ENCODE assay signal across 10 cellular contexts in genomic region chr20:58895796-58896180, GRCh38. TPM values are rescaled to one million over a fixed set of nuclear protein-coding genes. Genes with fewer than 3 reads are reported as not detected.
DNase-seq lines count a peak whose midpoint lies in the region; ATAC-seq, FAIRE-seq and TF ChIP-seq lines count a peak whose summit lies in the region.
"Had no signal": no experiment of that assay in that cellular context is flagged by ENCODE, and none has a peak within 500 bp of the region (broad histone marks: within the 10 kb centered on the region; RNA-seq: fewer than 3 reads in every experiment).

No MANE protein-coding gene starts in this region.

- H3K27me3 Mint-ChIP-seq in CD4-positive, CD25-positive, alpha-beta regulatory T cell: no peaks in the 10 kb centered on the region

- H3K23ac ChIP-seq in neuronal stem cell (ENCODE audit: low read depth, low read length, poor library complexity): no peak overlapping the region

- H2AFZ ChIP-seq in Karpas-422 (ENCODE audit: low read length) (no peak overlapping the region), neuronal stem cell (ENCODE audit: low read length) (no peak overlapping the region)

- no peak overlapping the region for H3K4me3 ChIP-seq in CD4-positive, CD25-positive, alpha-beta regulatory T cell (ENCODE audit: low read depth, low read length)
- H3K4me3 ChIP-seq in Karpas-422 (ENCODE audit: low read length): no peak overlapping the region
- peak overlapping the region; percentile 92 for H3K4me3 ChIP-seq in endocrine pancreas (ENCODE audit: control insufficient read depth, insufficient read depth, low read length)
- no peak overlapping the region for H3K4me3 ChIP-seq in neuronal stem cell (ENCODE audit: low read length in 2 of 2)
- H3K4me3 ChIP-seq in pancreas: no peak overlapping the region

- WGBS in neuronal stem cell (ENCODE audit: extremely low coverage in 2 of 2, insufficient read length in 2 of 2, insufficient replicate concordance in 1 of 2), 2 donors: no CpG with 5 or more reads among the region's 11 CpGs
- 46 to 49% methylated on average over 11 of the region's 11 CpGs for WGBS in pancreas, 2 donors

- no peak for FAIRE-seq in pancreas (lab: Jason Lieb, UNC)

- no peak overlapping the region for H3K4me2 ChIP-seq in Karpas-422 (ENCODE audit: low read depth, low read length, poor library complexity, severe bottlenecking)
- no peak overlapping the region for H3K4me2 ChIP-seq in neuronal stem cell (ENCODE audit: insufficient read depth, low read length, poor library complexity, severe bottlenecking)

- peaks cover 36% of the 10 kb centered on the region for H3K4me1 ChIP-seq in CD4-positive, CD25-positive, alpha-beta regulatory T cell (ENCODE audit: control insufficient read depth, insufficient read depth, low read length, poor library complexity, severe bottlenecking)
- H3K4me1 ChIP-seq in Karpas-422 (ENCODE audit: low read length) (peaks cover 40% of the 10 kb centered on the region), endocrine pancreas (ENCODE audit: control insufficient read depth, insufficient read depth, low read length) (peaks cover 31% of the 10 kb centered on the region), neuronal stem cell (ENCODE audit: control insufficient read depth in 2 of 2, insufficient read depth in 1 of 2, low read depth in 1 of 2, low read length in 2 of 2) (peaks cover 31 to 35% of the 10 kb centered on the region in 2 donors), pancreas (peaks cover 25 to 48% (median 44%) of the 10 kb centered on the region in 3 donors)

- H2AK5ac ChIP-seq in neuronal stem cell (ENCODE audit: low read depth, low read length): no peak overlapping the region

- peak overlapping the region; percentile 24 for H3K27ac ChIP-seq in CD4-positive, CD25-positive, alpha-beta regulatory T cell (ENCODE audit: insufficient read depth, low read length, poor library complexity, severe bottlenecking)
- H3K27ac ChIP-seq in Karpas-422 (ENCODE audit: low read length) (peak overlapping the region; percentile 90; the same call in 1 of the 2 replicates), neuronal stem cell (replicated peaks; ENCODE audit: low read length) (no peak overlapping the region), pancreas (peak overlapping the region in 2 of 4 donors; percentile 0 to 44)

- DNase-seq in CD4-positive, CD25-positive, alpha-beta regulatory T cell: no peak
- DNase-seq in Karpas-422 (no peak), neuronal stem cell (ENCODE audit: low spot score) (no peak), NCI-H446 treated with DMSO at 0.1 percent for 48 hours (lab: John Stamatoyannopoulos, UW) (no peak), pancreas (no peak), NCI-H2081 treated with DMSO at 0.1 percent for 48 hours (lab: John Stamatoyannopoulos, UW) (no peak)
- no peak for DNase-seq in central memory CD4-positive, alpha-beta T cell
- DNase-seq: NCI-H524 had no signal

- peaks cover 36 to 79% (median 59%) of the 10 kb centered on the region in 4 donors for H3K4me1 Mint-ChIP-seq in CD4-positive, CD25-positive, alpha-beta regulatory T cell

- H3K9me3 Mint-ChIP-seq in CD4-positive, CD25-positive, alpha-beta regulatory T cell: peaks cover 0 to 3% (median 0%) of the 10 kb centered on the region in 7 donors

- H2BK12ac ChIP-seq in neuronal stem cell (ENCODE audit: low read length): no peak overlapping the region

- H3K9me3 ChIP-seq in CD4-positive, CD25-positive, alpha-beta regulatory T cell (ENCODE audit: control insufficient read depth in 2 of 2, low read length in 2 of 2): no peaks in the 10 kb centered on the region
- no peaks in the 10 kb centered on the region for H3K9me3 ChIP-seq in Karpas-422 (ENCODE audit: low read length)
- H3K9me3 ChIP-seq in endocrine pancreas (ENCODE audit: control insufficient read depth, low read length): no peaks in the 10 kb centered on the region
- H3K9me3 ChIP-seq in neuronal stem cell (replicated peaks in 1 of 2; ENCODE audit: control insufficient read depth in 2 of 2, insufficient read depth in 1 of 2, low read depth in 1 of 2, low read length in 2 of 2): peaks cover 0 to 2% of the 10 kb centered on the region in 2 donors
- no peaks in the 10 kb centered on the region for H3K9me3 ChIP-seq in pancreas

- H3K36me3 ChIP-seq in CD4-positive, CD25-positive, alpha-beta regulatory T cell (ENCODE audit: control insufficient read depth, insufficient read depth, low read length): peaks cover 38% of the 10 kb centered on the region
- H3K36me3 ChIP-seq in Karpas-422 (ENCODE audit: insufficient read depth, low read length): peaks cover 55% of the 10 kb centered on the region
- H3K36me3 ChIP-seq in endocrine pancreas (ENCODE audit: control insufficient read depth, insufficient read depth, low read length): no peaks in the 10 kb centered on the region
- peaks cover 8 to 74% of the 10 kb centered on the region in 2 donors for H3K36me3 ChIP-seq in neuronal stem cell (replicated peaks in 1 of 2; ENCODE audit: control insufficient read depth in 2 of 2, insufficient read depth in 2 of 2, low read length in 2 of 2)
- H3K36me3 ChIP-seq in pancreas: no peaks in the 10 kb centered on the region

- peaks cover 2% of the 10 kb centered on the region for H3K79me1 ChIP-seq in neuronal stem cell (ENCODE audit: low read depth, low read length)

- H4K8ac ChIP-seq in neuronal stem cell (ENCODE audit: low read depth, low read length): no peak overlapping the region

- H4K20me1 ChIP-seq in Karpas-422 (ENCODE audit: insufficient read depth, low read depth, low read length): peaks cover 39% of the 10 kb centered on the region

- H2BK15ac ChIP-seq in neuronal stem cell (ENCODE audit: low read length): no peak overlapping the region

- H2BK120ac ChIP-seq in neuronal stem cell (ENCODE audit: low read depth, low read length): no peak overlapping the region

- H4K91ac ChIP-seq in neuronal stem cell (ENCODE audit: low read depth, low read length, poor library complexity): no peak overlapping the region

- H3K27ac Mint-ChIP-seq in CD4-positive, CD25-positive, alpha-beta regulatory T cell: peak overlapping the region; percentile 72 to 93 (median 87)

- H3K27me3 ChIP-seq in CD4-positive, CD25-positive, alpha-beta regulatory T cell (ENCODE audit: control insufficient read depth, insufficient read depth, low read length): no peaks in the 10 kb centered on the region
- H3K27me3 ChIP-seq in Karpas-422 (ENCODE audit: low read length) (no peaks in the 10 kb centered on the region), endocrine pancreas (ENCODE audit: control insufficient read depth, insufficient read depth, low read length) (no peaks in the 10 kb centered on the region), neuronal stem cell (ENCODE audit: control insufficient read depth in 3 of 3, insufficient read depth in 3 of 3, low read depth in 1 of 3, low read length in 3 of 3) (no peaks in the 10 kb centered on the region), pancreas (no peaks in the 10 kb centered on the region)

- no peaks in the 10 kb centered on the region for H3K9me2 ChIP-seq in Karpas-422 (replicated peaks; ENCODE audit: insufficient read depth, low read length)

- peak overlapping the region in 2 of 4 donors; percentile 84 to 91 for H3K4me3 Mint-ChIP-seq in CD4-positive, CD25-positive, alpha-beta regulatory T cell

- H3K14ac ChIP-seq in neuronal stem cell (ENCODE audit: low read length): no peak overlapping the region

- no peak for TF ChIP-seq CTCF in pancreas (IDR thresholded peaks at IDR 0.05)

- H3K18ac ChIP-seq in neuronal stem cell (ENCODE audit: low read length): peak overlapping the region; percentile 23

- H2BK5ac ChIP-seq in neuronal stem cell (ENCODE audit: low read length): no peak overlapping the region

- intact Hi-C loops in pancreas (cut with DNase I): loop anchor here in 1 of 3 donors (10.0 kb wide), 1 partner anchor 79 kb away; no protein-coding TSS in a partner anchor

- peaks cover 13% of the 10 kb centered on the region for H3K36me3 Mint-ChIP-seq in CD4-positive, CD25-positive, alpha-beta regulatory T cell

- ATAC-seq in CD4-positive, CD25-positive, alpha-beta regulatory T cell (ENCODE audit: low read depth in 2 of 2): no peak
- no peak for ATAC-seq in pancreas
- ATAC-seq: sciatic nerve had no signal

- no peak overlapping the region for H3K9ac ChIP-seq in Karpas-422 (ENCODE audit: low read length)
- peak overlapping the region; percentile 69 for H3K9ac ChIP-seq in endocrine pancreas (ENCODE audit: control insufficient read depth, insufficient read depth, low read length)
- peak overlapping the region; percentile 55 for H3K9ac ChIP-seq in neuronal stem cell (ENCODE audit: low read depth, low read length, poor library complexity)

- H3K4ac ChIP-seq in neuronal stem cell (ENCODE audit: low read length): no peak overlapping the region

- peaks cover 89% of the 10 kb centered on the region for H3K79me2 ChIP-seq in Karpas-422 (ENCODE audit: low read length)

RNA-seq across cellular contexts. Expression of gene GNAS, which starts 43.3 kb away (rescaled TPM):
- total RNA-seq in CD4-positive, CD25-positive, alpha-beta regulatory T cell: 890 TPM
- 100 to 1,000 TPM; 127 to 171 (median 154) TPM for polyA plus RNA-seq in CD4-positive, CD25-positive, alpha-beta regulatory T cell
- total RNA-seq in Karpas-422 (2014; rRNA removed; shearing (Covaris generic); ENCODE audit: low replicate concordance): 600 and 624 TPM in 2 replicates
- 1,720 TPM for polyA plus RNA-seq in neuronal stem cell (2013, experiment 1 of 2)
- 1,692 TPM for polyA plus RNA-seq in neuronal stem cell (2013, experiment 2 of 2)
- 100 to 1,000 TPM; 349 to 850 (median 535) TPM for total RNA-seq in pancreas
- 1,000 to 10,000 TPM; 1,207 to 2,220 TPM for polyA plus RNA-seq in pancreas

RNA-seq across cellular contexts. Expression of gene GNAS-AS1, which starts 45.1 kb away (rescaled TPM):
- 0.54 TPM for total RNA-seq in CD4-positive, CD25-positive, alpha-beta regulatory T cell
- not detected for polyA plus RNA-seq in CD4-positive, CD25-positive, alpha-beta regulatory T cell
- 4.0 and 6.3 TPM in 2 replicates for total RNA-seq in Karpas-422 (2014; rRNA removed; shearing (Covaris generic); ENCODE audit: low replicate concordance)
- 1.7 TPM for polyA plus RNA-seq in neuronal stem cell (2013, experiment 1 of 2)
- polyA plus RNA-seq in neuronal stem cell (2013, experiment 2 of 2): 1.9 TPM
- under 1 TPM; 0.47 to 0.84 (median 0.53) TPM for total RNA-seq in pancreas
- 1 to 10 TPM in 1 of 2 donors, under 1 TPM in 1; 0.68 to 2.8 TPM for polyA plus RNA-seq in pancreas
